9 cellular contexts compared by ENCODE assay signal in the genomic region with DNA sequence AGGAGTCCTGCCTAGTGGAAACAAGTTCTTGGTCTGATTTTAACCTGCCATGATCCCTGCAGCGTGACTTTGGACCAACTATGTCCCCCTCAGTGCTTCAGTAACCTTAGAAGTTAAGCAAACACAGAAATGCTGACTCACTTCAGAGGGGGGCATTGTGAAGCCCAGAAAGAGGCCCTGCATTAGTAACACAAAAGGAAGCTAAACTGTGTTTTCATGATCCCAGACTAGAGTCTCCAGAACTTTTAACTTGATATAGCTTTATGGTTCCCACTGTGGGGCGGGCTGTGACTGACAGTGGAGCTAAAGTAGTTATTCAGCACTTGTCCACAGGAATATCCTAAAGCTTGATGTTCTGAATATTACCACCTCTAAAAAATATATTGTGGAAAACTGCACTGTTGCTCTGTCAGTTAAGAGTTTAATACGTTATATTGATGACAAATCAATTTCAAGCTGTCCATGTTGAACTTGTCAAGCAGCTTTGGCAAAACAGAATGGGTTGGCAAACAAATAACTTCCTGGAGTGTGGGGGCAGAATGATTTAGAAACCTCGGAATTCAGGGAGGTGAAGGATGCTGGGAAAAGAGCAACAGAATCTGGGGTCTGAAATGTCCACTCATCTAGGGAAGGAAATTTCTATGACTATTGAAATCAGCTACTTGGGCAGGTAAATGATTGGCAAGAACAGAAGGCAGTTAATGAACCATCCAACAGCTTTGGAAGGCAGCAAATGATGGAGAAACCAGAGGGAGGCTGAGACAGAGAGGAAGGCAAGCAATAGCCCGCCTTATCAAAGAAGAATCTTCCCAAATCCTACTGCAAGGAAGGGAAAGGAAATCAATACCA.
DNase-seq lines count a peak whose midpoint lies in the region; ATAC-seq and TF ChIP-seq lines count a peak whose summit lies in the region.
"Had no signal": no experiment of that assay in that cellular context is flagged by ENCODE, and none has a peak within 500 bp of the region (broad histone marks: within the 10 kb centered on the region; RNA-seq: fewer than 3 reads in every experiment).

No MANE protein-coding gene starts in this region.

- H3K36me3 ChIP-seq in A673 (ENCODE audit: insufficient read depth, low read length, poor library complexity, severe bottlenecking) (no peaks in the 10 kb centered on the region), HUES48 (ENCODE audit: control insufficient read depth, insufficient read depth, low read length) (no peaks in the 10 kb centered on the region)

- peak overlapping the region; percentile 54 for H3K9ac ChIP-seq in HUES48 (ENCODE audit: low read depth, low read length)

- H3K4me3 ChIP-seq in A673 (ENCODE audit: low read depth, low read length, poor library complexity, severe bottlenecking) (no peak overlapping the region), HUES48 (ENCODE audit: low read depth, low read length) (peak overlapping the region; percentile 34; the same call in 1 of the 2 replicates)

- DNase-seq in A673 (ENCODE audit: low spot score) = peak; percentile 73
- peak; percentile 66 for DNase-seq in amniotic stem cell (lab: John Stamatoyannopoulos, UW)
- DNase-seq in kidney glomerular epithelial cell (lab: John Stamatoyannopoulos, UW) = peak; percentile 90
- no peak for DNase-seq in stimulated activated CD8-positive, alpha-beta memory T cell treated with anti-CD3 and anti-CD28 coated beads, Interleukin-4, amount 100 ng/mL, for 48 hours
- no peak for DNase-seq in erythroblast (lab: John Stamatoyannopoulos, UW)
- DNase-seq: activated B cell treated with CpG ODN at 0.5 μM for 24 hours had no signal

- CTCF ChIA-PET in A673 (lab: Charles Lee) = no interaction called here

- ATAC-seq in GM21447 (IDR thresholded peaks at IDR 0.05; ENCODE audit: unreplicated experiment) (no peak), HG03097 (IDR thresholded peaks at IDR 0.05; ENCODE audit: low FRiP score, unreplicated experiment) (no peak)

- no peak for TF ChIP-seq POLR2A in erythroblast (IDR thresholded peaks at IDR 0.05; ENCODE audit: low read length)

- POLR2A ChIA-PET in A673 (lab: Charles Lee; ENCODE audit: low non-redundant PET) = interaction anchor here (0.6 kb wide), 1 partner anchor 11 kb away, joined by 8 read pairs; no protein-coding TSS in a partner anchor

- H3K27ac ChIP-seq in A673 (ENCODE audit: low read depth, low read length, poor library complexity, severe bottlenecking) = peak overlapping the region; percentile 62
- H3K27ac ChIP-seq in HUES48 (ENCODE audit: low read depth, low read length) = peak overlapping the region; percentile 73

- BruUV-seq in A673 (replicated peaks; lab: Mats Ljungman, UMichigan) = no TSS peak

- no peak for TF ChIP-seq CTCF in A673 (conservative IDR thresholded peaks at IDR 0.05; ENCODE audit: low read depth, low read length)

- no peaks in the 10 kb centered on the region for H3K9me3 ChIP-seq in A673 (ENCODE audit: low read depth, low read length, poor library complexity, severe bottlenecking)
- no peaks in the 10 kb centered on the region for H3K9me3 ChIP-seq in HUES48 (ENCODE audit: control insufficient read depth, insufficient read depth, low read length)

- intact Hi-C loops in A673 (cut with micrococcal nuclease; ENCODE audit: unreplicated experiment) = no loop called here

- peaks cover 44% of the 10 kb centered on the region for H3K4me1 ChIP-seq in A673 (ENCODE audit: insufficient read depth, low read length, poor library complexity, severe bottlenecking)
- H3K4me1 ChIP-seq in HUES48 (ENCODE audit: control insufficient read depth, insufficient read depth, low read length) = peaks cover 32% of the 10 kb centered on the region

- H3K27me3 ChIP-seq in A673 (replicated peaks; ENCODE audit: insufficient read depth, low read depth, low read length, poor library complexity) (no peaks in the 10 kb centered on the region), HUES48 (ENCODE audit: control insufficient read depth, insufficient read depth, low read length) (no peaks in the 10 kb centered on the region)

Comparison
In these comparisons a context has a peak if more than half of its experiments do, and no peak if none do; other contexts are left out.
1. DNase-seq: peak in A673 (single experiment), amniotic stem cell (single experiment) and kidney glomerular epithelial cell (single experiment); none in stimulated activated CD8-positive, alpha-beta memory T cell treated with anti-CD3 and anti-CD28 coated beads, Interleukin-4, amount 100 ng/mL, for 48 hours (single experiment) and erythroblast (0 of 2).